Comparison of ENCODE assay signal across 25 cellular contexts in the genomic region with DNA sequence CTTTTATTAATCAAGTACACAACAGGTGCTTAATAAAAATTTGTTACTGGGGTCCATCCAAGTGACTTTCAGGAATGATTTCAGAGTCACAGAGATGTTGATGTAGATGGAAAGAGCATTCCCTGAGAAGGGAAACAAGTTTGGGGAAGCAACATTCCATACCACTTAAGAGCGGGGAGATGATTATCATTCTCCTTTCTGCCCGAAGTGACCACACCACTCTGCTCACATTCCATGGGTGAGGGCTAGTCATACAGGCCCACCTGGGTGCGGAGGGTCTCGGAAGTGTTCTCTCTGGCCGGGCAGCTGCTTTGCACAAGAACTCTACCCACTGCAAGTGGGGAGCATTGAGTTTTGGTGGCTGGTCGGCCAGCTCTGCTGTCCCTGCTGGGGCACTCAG.
"Had no signal": no experiment of that assay in that cellular context is flagged by ENCODE, and none has a peak within 500 bp of the region (broad histone marks: within the 10 kb centered on the region; RNA-seq: fewer than 3 reads in every experiment).

No MANE protein-coding gene starts in this region.

- H3K4me3 ChIP-seq: breast epithelium had no signal

- H3K9ac ChIP-seq: KMS-11 had no signal

- H3K4me2 ChIP-seq: KMS-11 had no signal

- H3K4me1 ChIP-seq: breast epithelium had no signal

- DNase-seq: activated B cell treated with CpG ODN at 0.5 μM for 24 hours; activated CD4-positive, alpha-beta T cell treated with anti-CD3 and anti-CD28 coated beads for 1 hour; activated CD4-positive, alpha-beta T cell treated with anti-CD3 and anti-CD28 coated beads, Interleukin-2, amount 10 ng/mL, durations not matched to agents 24 days and 14 days; activated CD4-positive, alpha-beta T cell treated with anti-CD3 and anti-CD28 coated beads, Interleukin-2, amount 50 U/mL, for 48 hours; activated CD8-positive, alpha-beta memory T cell treated with anti-CD3 and anti-CD28 coated beads, Interleukin-2, amount 10 ng/mL, durations not matched to agents 7 days and 5 days; activated effector memory CD4-positive, alpha-beta T cell treated with Interleukin-2 at 50 U/mL for 16 hours; activated naive CD4-positive, alpha-beta T cell; activated T-cell treated with anti-CD3 and anti-CD28 coated beads, Interleukin-2, amount 50 U/mL, for 24 hours; aorta; NCI-H1092; NCI-H1417 treated with DMSO at 0.1 percent for 48 hours; NCI-H1694; NCI-H2107; NCI-H2171 treated with DMSO at 0.1 percent for 48 hours; NCI-H226; NCI-H510A; NCI-H526 treated with DMSO at 0.1 percent for 48 hours; NCI-H82; SIG-M5; T-helper 17 cell; T-helper 9 cell had no signal

- H3K27ac Mint-ChIP-seq: activated B cell treated with CpG ODN at 0.5 μM for 24 hours; activated CD4-positive, alpha-beta T cell treated with anti-CD3 and anti-CD28 coated beads, Interleukin-2, amount 10 ng/mL, durations not matched to agents 24 days and 14 days; activated CD8-positive, alpha-beta memory T cell treated with anti-CD3 and anti-CD28 coated beads, Interleukin-2, amount 10 ng/mL, durations not matched to agents 7 days and 5 days; activated naive CD4-positive, alpha-beta T cell treated with anti-CD3 and anti-CD28 coated beads, Interleukin-2, amount 50 U/mL, for 24 hours; activated T-cell treated with anti-CD3 and anti-CD28 coated beads, Interleukin-2, amount 50 U/mL, for 24 hours; activated T-helper 1 cell treated with anti-CD3 and anti-CD28 coated beads, Interleukin-12 subunit alpha, Interleukin-12 subunit beta, Interleukin-2, Interleukin-4 antibody, amounts not matched to agents 30 ng/mL and 10 ng/mL and 1 ng/mL, durations not matched to agents 14 hours and 24 hours and 36 hours; T-helper 17 cell had no signal

- H3K27me3 Mint-ChIP-seq: activated B cell treated with CpG ODN at 0.5 μM for 24 hours; activated CD4-positive, alpha-beta T cell treated with anti-CD3 and anti-CD28 coated beads, Interleukin-2, amount 10 ng/mL, durations not matched to agents 24 days and 14 days; activated CD8-positive, alpha-beta memory T cell treated with anti-CD3 and anti-CD28 coated beads, Interleukin-2, amount 10 ng/mL, durations not matched to agents 7 days and 5 days; activated naive CD4-positive, alpha-beta T cell treated with anti-CD3 and anti-CD28 coated beads, Interleukin-2, amount 50 U/mL, for 24 hours; activated T-cell treated with anti-CD3 and anti-CD28 coated beads, Interleukin-2, amount 50 U/mL, for 24 hours; T-helper 17 cell had no signal

- H3K36me3 Mint-ChIP-seq: activated CD8-positive, alpha-beta memory T cell treated with anti-CD3 and anti-CD28 coated beads, Interleukin-2, amount 10 ng/mL, durations not matched to agents 7 days and 5 days had no signal

- ATAC-seq: activated CD8-positive, alpha-beta memory T cell treated with anti-CD3 and anti-CD28 coated beads, Interleukin-2, amount 10 ng/mL, durations not matched to agents 7 days and 5 days; T-helper 17 cell had no signal

- H3K27ac ChIP-seq: breast epithelium, KMS-11 had no signal

- H3K9me3 ChIP-seq: breast epithelium had no signal

- H3K36me3 ChIP-seq: breast epithelium had no signal

- H3K4me1 Mint-ChIP-seq: activated B cell treated with CpG ODN at 0.5 μM for 24 hours; activated CD4-positive, alpha-beta T cell treated with anti-CD3 and anti-CD28 coated beads, Interleukin-2, amount 10 ng/mL, durations not matched to agents 24 days and 14 days; activated CD8-positive, alpha-beta memory T cell treated with anti-CD3 and anti-CD28 coated beads, Interleukin-2, amount 10 ng/mL, durations not matched to agents 7 days and 5 days; activated naive CD4-positive, alpha-beta T cell treated with anti-CD3 and anti-CD28 coated beads, Interleukin-2, amount 50 U/mL, for 24 hours had no signal

- H3K4me3 Mint-ChIP-seq: activated B cell treated with CpG ODN at 0.5 μM for 24 hours; activated CD4-positive, alpha-beta T cell treated with anti-CD3 and anti-CD28 coated beads, Interleukin-2, amount 10 ng/mL, durations not matched to agents 24 days and 14 days; activated CD8-positive, alpha-beta memory T cell treated with anti-CD3 and anti-CD28 coated beads, Interleukin-2, amount 10 ng/mL, durations not matched to agents 7 days and 5 days; activated naive CD4-positive, alpha-beta T cell treated with anti-CD3 and anti-CD28 coated beads, Interleukin-2, amount 50 U/mL, for 24 hours; activated T-cell treated with anti-CD3 and anti-CD28 coated beads, Interleukin-2, amount 50 U/mL, for 24 hours; activated T-helper 1 cell treated with anti-CD3 and anti-CD28 coated beads, Interleukin-12 subunit alpha, Interleukin-12 subunit beta, Interleukin-2, Interleukin-4 antibody, amounts not matched to agents 30 ng/mL and 10 ng/mL and 1 ng/mL, durations not matched to agents 14 hours and 24 hours and 36 hours; T-helper 17 cell had no signal

- H3K27me3 ChIP-seq: breast epithelium had no signal

- H3K9me3 Mint-ChIP-seq: activated B cell treated with CpG ODN at 0.5 μM for 24 hours; activated CD4-positive, alpha-beta T cell treated with anti-CD3 and anti-CD28 coated beads, Interleukin-2, amount 10 ng/mL, durations not matched to agents 24 days and 14 days; activated naive CD4-positive, alpha-beta T cell treated with anti-CD3 and anti-CD28 coated beads, Interleukin-2, amount 50 U/mL, for 24 hours; activated T-cell treated with anti-CD3 and anti-CD28 coated beads, Interleukin-2, amount 50 U/mL, for 24 hours; activated T-helper 1 cell treated with anti-CD3 and anti-CD28 coated beads, Interleukin-12 subunit alpha, Interleukin-12 subunit beta, Interleukin-2, Interleukin-4 antibody, amounts not matched to agents 30 ng/mL and 10 ng/mL and 1 ng/mL, durations not matched to agents 14 hours and 24 hours and 36 hours had no signal
